Comparison of ENCODE assay signal across 2 cellular contexts in genomic region chr20:10672579-10673127, GRCh38.
TF ChIP-seq lines count a peak whose summit lies in the region.

No MANE protein-coding gene starts in this region.

TF ChIP-seq in HCT116, 20 proteins besides CTCF, POLR2A, EP300 and RAD21:
- no peak for TF ChIP-seq ZBTB33 (IDR thresholded peaks at IDR 0.05; ENCODE audit: extremely low read depth, insufficient replicate concordance, low read length)
- TF ChIP-seq TCF7L2 (IDR thresholded peaks at IDR 0.05; ENCODE audit: borderline replicate concordance, extremely low read depth, insufficient read depth, insufficient read length) = peak; percentile 67

TF ChIP-seq in GM12878, 131 proteins besides CTCF, POLR2A, EP300 and RAD21:
- peak; percentile 64; the same call in 1 of the 2 replicates for TF ChIP-seq PKNOX1 (IDR thresholded peaks at IDR 0.05)
- no peak for TF ChIP-seq KLF5 (IDR thresholded peaks at IDR 0.05; ENCODE audit: partially characterized antibody)
- TF ChIP-seq JUNB (IDR thresholded peaks at IDR 0.05) = no peak
- peak; percentile 72; the same call in 1 of the 2 replicates for TF ChIP-seq BACH1 (IDR thresholded peaks at IDR 0.05; ENCODE audit: borderline replicate concordance)
- TF ChIP-seq NBN (IDR thresholded peaks at IDR 0.05) = 0 out of 2 replicates have a peak, but pooled peaks have one; percentile 58
- TF ChIP-seq CBFB (IDR thresholded peaks at IDR 0.05; ENCODE audit: low read depth) = peak; percentile 97
- TF ChIP-seq, protein P1, sequence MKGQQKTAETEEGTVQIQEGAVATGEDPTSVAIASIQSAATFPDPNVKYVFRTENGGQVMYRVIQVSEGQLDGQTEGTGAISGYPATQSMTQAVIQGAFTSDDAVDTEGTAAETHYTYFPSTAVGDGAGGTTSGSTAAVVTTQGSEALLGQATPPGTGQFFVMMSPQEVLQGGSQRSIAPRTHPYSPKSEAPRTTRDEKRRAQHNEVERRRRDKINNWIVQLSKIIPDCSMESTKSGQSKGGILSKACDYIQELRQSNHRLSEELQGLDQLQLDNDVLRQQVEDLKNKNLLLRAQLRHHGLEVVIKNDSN (IDR thresholded peaks at IDR 0.05; ENCODE audit: borderline replicate concordance, extremely low read length, insufficient read depth, low read depth, low read length) = no peak
- peak; percentile 25 for TF ChIP-seq MEF2B (IDR thresholded peaks at IDR 0.05; ENCODE audit: partially characterized antibody, poor library complexity, severe bottlenecking)
- TF ChIP-seq BCL11A (IDR thresholded peaks at IDR 0.05; ENCODE audit: low read depth, low read length) = peak; percentile 53
- TF ChIP-seq MXI1 (IDR thresholded peaks at IDR 0.05; ENCODE audit: low read depth, low read length) = no peak
- TF ChIP-seq NR2F1 (conservative IDR thresholded peaks at IDR 0.05) = peak; percentile 96
- TF ChIP-seq ZZZ3 (IDR thresholded peaks at IDR 0.05; ENCODE audit: control insufficient read depth, insufficient read length, low read depth) = no peak
- TF ChIP-seq, protein P2, sequence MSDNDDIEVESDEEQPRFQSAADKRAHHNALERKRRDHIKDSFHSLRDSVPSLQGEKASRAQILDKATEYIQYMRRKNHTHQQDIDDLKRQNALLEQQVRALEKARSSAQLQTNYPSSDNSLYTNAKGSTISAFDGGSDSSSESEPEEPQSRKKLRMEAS (IDR thresholded peaks at IDR 0.05; ENCODE audit: low read depth, low read length) = peak; percentile 57; the same call in 1 of the 2 replicates
- TF ChIP-seq IKZF2 (IDR thresholded peaks at IDR 0.05) = peak; percentile 73 to 89
- peak; percentile 50; the same call in 1 of the 2 replicates for TF ChIP-seq IRF4 (IDR thresholded peaks at IDR 0.05; ENCODE audit: low read depth, low read length)
- TF ChIP-seq MTA2 (IDR thresholded peaks at IDR 0.05; ENCODE audit: low read depth) = peak; percentile 55; the same call in 1 of the 2 replicates
- TF ChIP-seq, protein P3, sequence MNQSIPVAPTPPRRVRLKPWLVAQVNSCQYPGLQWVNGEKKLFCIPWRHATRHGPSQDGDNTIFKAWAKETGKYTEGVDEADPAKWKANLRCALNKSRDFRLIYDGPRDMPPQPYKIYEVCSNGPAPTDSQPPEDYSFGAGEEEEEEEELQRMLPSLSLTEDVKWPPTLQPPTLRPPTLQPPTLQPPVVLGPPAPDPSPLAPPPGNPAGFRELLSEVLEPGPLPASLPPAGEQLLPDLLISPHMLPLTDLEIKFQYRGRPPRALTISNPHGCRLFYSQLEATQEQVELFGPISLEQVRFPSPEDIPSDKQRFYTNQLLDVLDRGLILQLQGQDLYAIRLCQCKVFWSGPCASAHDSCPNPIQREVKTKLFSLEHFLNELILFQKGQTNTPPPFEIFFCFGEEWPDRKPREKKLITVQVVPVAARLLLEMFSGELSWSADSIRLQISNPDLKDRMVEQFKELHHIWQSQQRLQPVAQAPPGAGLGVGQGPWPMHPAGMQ (IDR thresholded peaks at IDR 0.05; ENCODE audit: borderline replicate concordance) = peak; percentile 90
- TF ChIP-seq, protein P4, sequence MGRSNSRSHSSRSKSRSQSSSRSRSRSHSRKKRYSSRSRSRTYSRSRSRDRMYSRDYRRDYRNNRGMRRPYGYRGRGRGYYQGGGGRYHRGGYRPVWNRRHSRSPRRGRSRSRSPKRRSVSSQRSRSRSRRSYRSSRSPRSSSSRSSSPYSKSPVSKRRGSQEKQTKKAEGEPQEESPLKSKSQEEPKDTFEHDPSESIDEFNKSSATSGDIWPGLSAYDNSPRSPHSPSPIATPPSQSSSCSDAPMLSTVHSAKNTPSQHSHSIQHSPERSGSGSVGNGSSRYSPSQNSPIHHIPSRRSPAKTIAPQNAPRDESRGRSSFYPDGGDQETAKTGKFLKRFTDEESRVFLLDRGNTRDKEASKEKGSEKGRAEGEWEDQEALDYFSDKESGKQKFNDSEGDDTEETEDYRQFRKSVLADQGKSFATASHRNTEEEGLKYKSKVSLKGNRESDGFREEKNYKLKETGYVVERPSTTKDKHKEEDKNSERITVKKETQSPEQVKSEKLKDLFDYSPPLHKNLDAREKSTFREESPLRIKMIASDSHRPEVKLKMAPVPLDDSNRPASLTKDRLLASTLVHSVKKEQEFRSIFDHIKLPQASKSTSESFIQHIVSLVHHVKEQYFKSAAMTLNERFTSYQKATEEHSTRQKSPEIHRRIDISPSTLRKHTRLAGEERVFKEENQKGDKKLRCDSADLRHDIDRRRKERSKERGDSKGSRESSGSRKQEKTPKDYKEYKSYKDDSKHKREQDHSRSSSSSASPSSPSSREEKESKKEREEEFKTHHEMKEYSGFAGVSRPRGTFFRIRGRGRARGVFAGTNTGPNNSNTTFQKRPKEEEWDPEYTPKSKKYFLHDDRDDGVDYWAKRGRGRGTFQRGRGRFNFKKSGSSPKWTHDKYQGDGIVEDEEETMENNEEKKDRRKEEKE (IDR thresholded peaks at IDR 0.05) = 0 out of 2 replicates have a peak, but pooled peaks have one; percentile 14
- peak; percentile 93 for TF ChIP-seq GATAD2B (conservative IDR thresholded peaks at IDR 0.05; ENCODE audit: low read depth)
- no peak for TF ChIP-seq NR2C1 (IDR thresholded peaks at IDR 0.05)
- TF ChIP-seq POU2F2 (IDR thresholded peaks at IDR 0.05; ENCODE audit: borderline replicate concordance, low read depth, low read length) = peak; percentile 46; the same call in 2 of the 3 replicates
- TF ChIP-seq RELB (IDR thresholded peaks at IDR 0.05; ENCODE audit: low read depth) = no peak
- peak; percentile 90 for TF ChIP-seq IKZF1 (conservative IDR thresholded peaks at IDR 0.05)
- no peak for TF ChIP-seq HDAC2 (IDR thresholded peaks at IDR 0.05)
- TF ChIP-seq SPI1 (IDR thresholded peaks at IDR 0.05; ENCODE audit: borderline replicate concordance, insufficient read depth, low read depth, low read length) = peak; percentile 41; the same call in 1 of the 2 replicates
- TF ChIP-seq ZSCAN29 (IDR thresholded peaks at IDR 0.05) = 0 out of 2 replicates have a peak, but pooled peaks have one; percentile 25
- peak; percentile 86 for TF ChIP-seq EED (IDR thresholded peaks at IDR 0.05; ENCODE audit: low read depth)
- peak; percentile 40; the same call in 1 of the 2 replicates for TF ChIP-seq TBL1XR1 (IDR thresholded peaks at IDR 0.05; ENCODE audit: low read depth, low read length)
- 0 out of 2 replicates have a peak, but pooled peaks have one; percentile 46 for TF ChIP-seq NFIC (IDR thresholded peaks at IDR 0.05; ENCODE audit: low read depth, low read length)
- peak; percentile 64; the same call in 1 of the 2 replicates for TF ChIP-seq TCF7 (IDR thresholded peaks at IDR 0.05; ENCODE audit: borderline replicate concordance)
- TF ChIP-seq, protein P5, sequence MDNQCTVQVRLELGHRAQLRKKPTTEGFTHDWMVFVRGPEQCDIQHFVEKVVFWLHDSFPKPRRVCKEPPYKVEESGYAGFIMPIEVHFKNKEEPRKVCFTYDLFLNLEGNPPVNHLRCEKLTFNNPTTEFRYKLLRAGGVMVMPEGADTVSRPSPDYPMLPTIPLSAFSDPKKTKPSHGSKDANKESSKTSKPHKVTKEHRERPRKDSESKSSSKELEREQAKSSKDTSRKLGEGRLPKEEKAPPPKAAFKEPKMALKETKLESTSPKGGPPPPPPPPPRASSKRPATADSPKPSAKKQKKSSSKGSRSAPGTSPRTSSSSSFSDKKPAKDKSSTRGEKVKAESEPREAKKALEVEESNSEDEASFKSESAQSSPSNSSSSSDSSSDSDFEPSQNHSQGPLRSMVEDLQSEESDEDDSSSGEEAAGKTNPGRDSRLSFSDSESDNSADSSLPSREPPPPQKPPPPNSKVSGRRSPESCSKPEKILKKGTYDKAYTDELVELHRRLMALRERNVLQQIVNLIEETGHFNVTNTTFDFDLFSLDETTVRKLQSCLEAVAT (IDR thresholded peaks at IDR 0.05) = peak; percentile 85
- peak; percentile 45 for TF ChIP-seq SP1 (IDR thresholded peaks at IDR 0.05; ENCODE audit: low read depth, low read length)
- peak; percentile 81 to 90 for TF ChIP-seq BHLHE40 (IDR thresholded peaks at IDR 0.05; ENCODE audit: borderline replicate concordance in 1 of 2, low read depth in 2 of 2, low read length in 1 of 2)
- TF ChIP-seq RUNX3 (IDR thresholded peaks at IDR 0.05; ENCODE audit: low read length) = peak; percentile 97
- TF ChIP-seq NKRF (conservative IDR thresholded peaks at IDR 0.05) = peak; percentile 16; the same call in 1 of the 2 replicates
- TF ChIP-seq EZH2 (IDR thresholded peaks at IDR 0.05; ENCODE audit: borderline replicate concordance, control insufficient read depth, low read depth, low read length) = no peak
- TF ChIP-seq PAX5 (IDR thresholded peaks at IDR 0.05; ENCODE audit: borderline replicate concordance, low read depth, low read length) = peak; percentile 94
- TF ChIP-seq DPF2 (IDR thresholded peaks at IDR 0.05) = peak; percentile 82
- TF ChIP-seq CREM (IDR thresholded peaks at IDR 0.05; ENCODE audit: low read depth) = peak; percentile 58; the same call in 1 of the 2 replicates
- TF ChIP-seq KDM1A (IDR thresholded peaks at IDR 0.05; ENCODE audit: borderline replicate concordance) = no peak
